In genomic region chr6:167825059-167825758, GRCh38 we compare ENCODE assay signal across 8 cellular contexts. TPM values are rescaled to one million over a fixed set of nuclear protein-coding genes. Genes with fewer than 3 reads are reported as not detected.
DNase-seq lines count a peak whose midpoint lies in the region; ATAC-seq and TF ChIP-seq lines count a peak whose summit lies in the region.

No MANE protein-coding gene starts in this region.

- H3K36me3 Mint-ChIP-seq in CD8-positive, alpha-beta memory T cell = peaks cover 0 to 5% (median 0%) of the 10 kb centered on the region in 3 donors
- H3K36me3 Mint-ChIP-seq in endothelial cell (ENCODE audit: low read depth, unreplicated experiment) = peaks cover 16% of the 10 kb centered on the region
- no peaks in the 10 kb centered on the region for H3K36me3 Mint-ChIP-seq in osteocyte (ENCODE audit: unreplicated experiment)

- POLR2A ChIA-PET in CD8-positive, alpha-beta memory T cell (lab: Charles Lee) = no interaction called here

- H3K4me3 Mint-ChIP-seq in CD8-positive, alpha-beta memory T cell = peak overlapping the region; percentile 79 to 93 (median 84)
- H3K4me3 Mint-ChIP-seq in endothelial cell (ENCODE audit: unreplicated experiment) = peak overlapping the region; percentile 99
- H3K4me3 Mint-ChIP-seq in osteocyte (ENCODE audit: unreplicated experiment) = peak overlapping the region; percentile 86

- H3K9me3 ChIP-seq in CD8-positive, alpha-beta memory T cell (ENCODE audit: low read length) = no peaks in the 10 kb centered on the region

- CTCF ChIA-PET in CD8-positive, alpha-beta memory T cell (lab: Charles Lee) = no interaction called here

- no peaks in the 10 kb centered on the region for H3K36me3 ChIP-seq in CD8-positive, alpha-beta memory T cell (ENCODE audit: insufficient read depth, low read length)

- H3K4me1 Mint-ChIP-seq in CD8-positive, alpha-beta memory T cell = peaks cover 16 to 30% (median 28%) of the 10 kb centered on the region in 3 donors
- peaks cover 23% of the 10 kb centered on the region for H3K4me1 Mint-ChIP-seq in endothelial cell (ENCODE audit: unreplicated experiment)
- H3K4me1 Mint-ChIP-seq in osteocyte (ENCODE audit: unreplicated experiment) = peaks cover 37% of the 10 kb centered on the region

- H3K27me3 ChIP-seq in CD8-positive, alpha-beta memory T cell (ENCODE audit: insufficient read depth, low read length, poor library complexity, severe bottlenecking) = peaks cover 15% of the 10 kb centered on the region

- TF ChIP-seq CTCF in endothelial cell (IDR thresholded peaks at IDR 0.05; ENCODE audit: unreplicated experiment) (no peak), osteocyte (IDR thresholded peaks at IDR 0.05) (no peak)

- H3K9me3 Mint-ChIP-seq in CD8-positive, alpha-beta memory T cell = peaks cover 0 to 12% (median 5%) of the 10 kb centered on the region in 5 donors
- H3K9me3 Mint-ChIP-seq in endothelial cell (ENCODE audit: unreplicated experiment) (no peaks in the 10 kb centered on the region), osteocyte (ENCODE audit: unreplicated experiment) (no peaks in the 10 kb centered on the region)

- H3K27ac Mint-ChIP-seq in CD8-positive, alpha-beta memory T cell = peak overlapping the region in 5 of 8 donors; percentile 60 to 80 (median 67)
- H3K27ac Mint-ChIP-seq in endothelial cell (ENCODE audit: unreplicated experiment) (peak overlapping the region; percentile 74), osteocyte (ENCODE audit: unreplicated experiment) (peak overlapping the region; percentile 71)

- H3K27me3 Mint-ChIP-seq in CD8-positive, alpha-beta memory T cell = peaks cover 51 to 60% of the 10 kb centered on the region in 2 donors
- H3K27me3 Mint-ChIP-seq in endothelial cell (ENCODE audit: unreplicated experiment) = peaks cover 22% of the 10 kb centered on the region
- no peaks in the 10 kb centered on the region for H3K27me3 Mint-ChIP-seq in osteocyte (ENCODE audit: unreplicated experiment)

- no peak for DNase-seq in CD8-positive, alpha-beta memory T cell
- DNase-seq in NOMO-1 treated with DMSO at 0.1 percent for 48 hours (lab: John Stamatoyannopoulos, UW; ENCODE audit: unreplicated experiment) (peak; percentile 46), endothelial cell (ENCODE audit: low spot score) (no peak), osteocyte (ENCODE audit: extremely low spot score, unreplicated experiment) (no peak), DMS 273 treated with DMSO at 0.1 percent for 48 hours (lab: John Stamatoyannopoulos, UW) (no peak), NCI-H1105 (lab: John Stamatoyannopoulos, UW) (no peak)

- H3K27ac ChIP-seq in CD8-positive, alpha-beta memory T cell (ENCODE audit: low read depth, low read length) = peak overlapping the region; percentile 24

- peaks cover 17% of the 10 kb centered on the region for H3K4me1 ChIP-seq in CD8-positive, alpha-beta memory T cell (ENCODE audit: insufficient read depth, low read length)

- ATAC-seq in HG03159 (IDR thresholded peaks at IDR 0.05; ENCODE audit: unreplicated experiment) (no peak), HG03439 (IDR thresholded peaks at IDR 0.05; ENCODE audit: unreplicated experiment) (no peak)

- peak overlapping the region; percentile 71 for H3K4me3 ChIP-seq in CD8-positive, alpha-beta memory T cell (ENCODE audit: low read length)

RNA-seq across cellular contexts. Expression of gene AFDN, which starts 1.5 kb away (rescaled TPM):
- 10 to 100 TPM; 19.0 to 21.3 TPM for total RNA-seq in CD8-positive, alpha-beta memory T cell
- polyA plus RNA-seq in CD8-positive, alpha-beta memory T cell = 3.5 TPM
- 306 TPM for total RNA-seq in endothelial cell (ENCODE audit: unreplicated experiment)
- 67.3 and 72.2 TPM in 2 replicates for total RNA-seq in osteocyte
